15 cellular contexts compared by ENCODE assay signal in genomic region chr14:102145395-102145794, GRCh38.
"Had no signal": no experiment of that assay in that cellular context is flagged by ENCODE, and none has a peak within 500 bp of the region (broad histone marks: within the 10 kb centered on the region; RNA-seq: fewer than 3 reads in every experiment).

No MANE protein-coding gene starts in this region.

- H3K36me3 ChIP-seq: ovary, upper lobe of left lung, uterus had no signal

- ATAC-seq: heart left ventricle; left lobe of liver; mucosa of descending colon; naive thymus-derived CD8-positive, alpha-beta T cell; right cardiac atrium had no signal

- H3K27me3 Mint-ChIP-seq: naive thymus-derived CD8-positive, alpha-beta T cell had no signal

- H3K4me3 ChIP-seq: heart left ventricle, mucosa of descending colon, ovary, upper lobe of left lung, uterus had no signal

- H3K27ac ChIP-seq: heart left ventricle, neutrophil, ovary, upper lobe of left lung, uterus had no signal

- H3K27me3 ChIP-seq: heart left ventricle, neutrophil, ovary, upper lobe of left lung, uterus had no signal

- DNase-seq: dermis blood vessel endothelial cell; effector CD4-positive, alpha-beta T cell; heart left ventricle; mammary epithelial cell; mucosa of descending colon; naive thymus-derived CD8-positive, alpha-beta T cell; ovary; right cardiac atrium; small intestine; stimulated activated CD4-positive, alpha-beta T cell treated with anti-CD3 and anti-CD28 coated beads, Interleukin-12 subunit alpha, Interleukin-12 subunit beta, amount 100 ng/mL, for 4 hours; stimulated activated naive CD4-positive, alpha-beta T cell treated with Interleukin-2 at 50 U/mL for 16 hours; upper lobe of left lung; uterus had no signal

- H3K9me3 Mint-ChIP-seq: naive thymus-derived CD8-positive, alpha-beta T cell had no signal

- H3K9me3 ChIP-seq: heart left ventricle, mucosa of descending colon, neutrophil, ovary, upper lobe of left lung, uterus had no signal
